ENCODE assay signal across 20 cellular contexts in genomic region chr1:228391411-228392020, GRCh38. TPM values are rescaled to one million over a fixed set of nuclear protein-coding genes. Genes with fewer than 3 reads are reported as not detected.
DNase-seq lines count a peak whose midpoint lies in the region; ATAC-seq and TF ChIP-seq lines count a peak whose summit lies in the region.
"Had no signal": no experiment of that assay in that cellular context is flagged by ENCODE, and none has a peak within 500 bp of the region (broad histone marks: within the 10 kb centered on the region; RNA-seq: fewer than 3 reads in every experiment).

No MANE protein-coding gene starts in this region.

- DNase-seq in Calu3 (no peak), posterior vena cava (ENCODE audit: low spot score) (peak; percentile 70), epidermal melanocyte (ENCODE audit: insufficient read length, low spot score) (no peak), amniotic stem cell (lab: John Stamatoyannopoulos, UW) (no peak), H9 (no peak)
- DNase-seq: activated CD4-positive, alpha-beta T cell treated with anti-CD3 and anti-CD28 coated beads for 1 hour; hippocampal formation; MM.1S; NCI-H1436 treated with DMSO at 0.1 percent for 48 hours; NCI-H524; stimulated activated naive CD4-positive, alpha-beta T cell; T-cell had no signal

- no peak overlapping the region for H3K27ac ChIP-seq in gastroesophageal sphincter
- H3K27ac ChIP-seq in H9 (ENCODE audit: insufficient read length, low read depth, low read length) = no peak overlapping the region
- H3K27ac ChIP-seq: pancreas, tibial nerve had no signal

- TF ChIP-seq EP300 in gastroesophageal sphincter (IDR thresholded peaks at IDR 0.05) = no peak

- CTCF ChIA-PET in Calu3 (lab: Charles Lee) = interaction anchor here (0.6 kb wide), 1 partner anchor 392 kb away, joined by 3 read pairs; no protein-coding TSS in a partner anchor

- H2AFZ ChIP-seq in H9 (ENCODE audit: low read length) = no peak overlapping the region

- H3K4me2 ChIP-seq in H9 (ENCODE audit: insufficient read depth, insufficient read length, low read length) = no peak overlapping the region

- H3K9me3 Mint-ChIP-seq in Calu3 (ENCODE audit: low read depth, unreplicated experiment) = no peaks in the 10 kb centered on the region
- no peaks in the 10 kb centered on the region for H3K9me3 Mint-ChIP-seq in H9
- H3K9me3 Mint-ChIP-seq: activated T-helper 2 cell treated with anti-CD3 and anti-CD28 coated beads, Interferon-gamma antibody, Interleukin-2, Interleukin-4, amounts not matched to agents 10 μg/mL and 5 μg/mL and 100 μg/mL, durations not matched to agents 14 hours and 24 hours and 36 hours; naive thymus-derived CD8-positive, alpha-beta T cell; T-cell had no signal

- no peak overlapping the region for H3K4me3 Mint-ChIP-seq in Calu3 (ENCODE audit: low read depth, unreplicated experiment)
- no peak overlapping the region for H3K4me3 Mint-ChIP-seq in H9
- H3K4me3 Mint-ChIP-seq: naive thymus-derived CD8-positive, alpha-beta T cell; T-cell had no signal

- H3K9ac ChIP-seq in H9 (ENCODE audit: extremely low read depth, insufficient read length, low read length) = no peak overlapping the region

- H3K14ac ChIP-seq in H9 (ENCODE audit: insufficient read depth, low read length) = no peak overlapping the region

- no peak overlapping the region for H3K4me3 ChIP-seq in gastroesophageal sphincter
- H3K4me3 ChIP-seq: pancreas, tibial nerve had no signal

- no peak overlapping the region for H3K56ac ChIP-seq in H9 (ENCODE audit: insufficient read length, low read depth, low read length)

- no peaks in the 10 kb centered on the region for H3K79me1 ChIP-seq in H9 (ENCODE audit: insufficient read depth, low read depth, low read length, poor library complexity, severe bottlenecking)

- H2BK12ac ChIP-seq in H9 (ENCODE audit: insufficient read length, low read depth, low read length) = no peak overlapping the region

- 90 to 100% methylated on average over 1 to 2 of the region's 11 CpGs for WGBS in gastroesophageal sphincter (ENCODE audit: low coverage in 1 of 2), 2 donors
- no CpG with 5 or more reads among the region's 11 CpGs for WGBS in H9 (ENCODE audit: extremely low coverage, insufficient read length, low lambda C conversion rate)

- no peak overlapping the region for H2BK120ac ChIP-seq in H9 (ENCODE audit: low read depth, low read length, poor library complexity, severe bottlenecking)

- no peaks in the 10 kb centered on the region for H3K27me3 Mint-ChIP-seq in Calu3 (ENCODE audit: unreplicated experiment)
- H3K27me3 Mint-ChIP-seq in H9 (ENCODE audit: low read depth) = peaks cover 9% of the 10 kb centered on the region
- H3K27me3 Mint-ChIP-seq: naive thymus-derived CD8-positive, alpha-beta T cell; T-cell had no signal

- no peaks in the 10 kb centered on the region for H3K23me2 ChIP-seq in H9 (ENCODE audit: insufficient read length, low read depth, low read length, poor library complexity, severe bottlenecking)

- no peak overlapping the region for H4K8ac ChIP-seq in H9 (replicated peaks; ENCODE audit: insufficient read length, low read depth, low read length)

- H3K4me1 ChIP-seq in gastroesophageal sphincter = peaks cover 0 to 19% (median 3%) of the 10 kb centered on the region in 3 donors
- H3K4me1 ChIP-seq in H9 (ENCODE audit: insufficient read depth, low read length) = no peaks in the 10 kb centered on the region
- H3K4me1 ChIP-seq: pancreas had no signal

- no peak overlapping the region for H3K18ac ChIP-seq in H9 (ENCODE audit: insufficient read length, low read depth, low read length)

- H3K23ac ChIP-seq in H9 (ENCODE audit: insufficient read length, low read depth, low read length) = no peak overlapping the region

- H4K91ac ChIP-seq in H9 (ENCODE audit: insufficient read length, low read depth, low read length) = no peak overlapping the region

- no peak overlapping the region for H2AK5ac ChIP-seq in H9 (ENCODE audit: insufficient read length, low read length)

- H3T11ph ChIP-seq in H9 (ENCODE audit: low read length) = no peak overlapping the region

- H3K36me3 ChIP-seq in gastroesophageal sphincter = peaks cover 0 to 35% of the 10 kb centered on the region in 2 donors

- no peak for TF ChIP-seq CTCF in Calu3 (IDR thresholded peaks at IDR 0.05; ENCODE audit: unreplicated experiment)
- no peak for TF ChIP-seq CTCF in gastroesophageal sphincter (IDR thresholded peaks at IDR 0.05)
- no peak for TF ChIP-seq CTCF in H9 (conservative IDR thresholded peaks at IDR 0.05)

- TF ChIP-seq POLR2A in GM15510 (IDR thresholded peaks at IDR 0.05; ENCODE audit: borderline replicate concordance, extremely low read depth, insufficient read length) (peak; percentile 15), gastroesophageal sphincter (IDR thresholded peaks at IDR 0.05) (no peak)

- H2BK20ac ChIP-seq in H9 (ENCODE audit: low read depth, low read length, poor library complexity, severe bottlenecking) = no peak overlapping the region

- H3K27ac Mint-ChIP-seq in Calu3 (ENCODE audit: unreplicated experiment) (peak overlapping the region; percentile 55), H9 (no peak overlapping the region)
- H3K27ac Mint-ChIP-seq: activated T-helper 2 cell treated with anti-CD3 and anti-CD28 coated beads, Interferon-gamma antibody, Interleukin-2, Interleukin-4, amounts not matched to agents 10 μg/mL and 5 μg/mL and 100 μg/mL, durations not matched to agents 14 hours and 24 hours and 36 hours; T-cell had no signal

- H3K4me1 Mint-ChIP-seq in Calu3 (ENCODE audit: low read depth, unreplicated experiment) (peaks cover 10% of the 10 kb centered on the region), H9 (no peaks in the 10 kb centered on the region)

- H3K9me3 ChIP-seq in gastroesophageal sphincter (no peaks in the 10 kb centered on the region), H9 (ENCODE audit: control insufficient read depth, low read depth, low read length) (no peaks in the 10 kb centered on the region)
- H3K9me3 ChIP-seq: pancreas, tibial nerve had no signal

- no peak overlapping the region for H3K4ac ChIP-seq in H9 (ENCODE audit: low read depth, low read length)

- H3K27me3 ChIP-seq in gastroesophageal sphincter (no peaks in the 10 kb centered on the region), H9 (ENCODE audit: insufficient read depth, low read length) (no peaks in the 10 kb centered on the region)
- H3K27me3 ChIP-seq: pancreas, tibial nerve had no signal

- intact Hi-C loops in Calu3 (cut with micrococcal nuclease; ENCODE audit: unreplicated experiment) = loop anchor here (2.0 to 10.0 kb wide), 2 partner anchors 51 to 257 kb away; no protein-coding TSS in a partner anchor
- intact Hi-C loops in posterior vena cava (cut with DNase I) = no loop called here

- ATAC-seq in gastroesophageal sphincter = peak; percentile 12
- ATAC-seq: naive thymus-derived CD8-positive, alpha-beta T cell; pancreas had no signal

- H4K5ac ChIP-seq in H9 (ENCODE audit: insufficient read length, low read depth, low read length) = no peak overlapping the region

- H3K79me2 ChIP-seq in H9 (ENCODE audit: insufficient read depth, low read length) = no peaks in the 10 kb centered on the region

- no peak overlapping the region for H2BK15ac ChIP-seq in H9 (ENCODE audit: low read depth, low read length)

- H2BK5ac ChIP-seq in H9 (ENCODE audit: insufficient read length, low read length) = no peak overlapping the region

- H3K36me3 Mint-ChIP-seq in Calu3 (ENCODE audit: insufficient read depth, unreplicated experiment) (peaks cover 46% of the 10 kb centered on the region), H9 (ENCODE audit: insufficient read depth in 1 of 3, low read depth in 3 of 3) (peaks cover 6 to 33% (median 27%) of the 10 kb centered on the region in 3 experiments; a peak in 5 of 7 replicates)

- BruUV-seq in Calu3 (replicated peaks; lab: Mats Ljungman, UMichigan) = no TSS peak

- no peaks in the 10 kb centered on the region for H4K20me1 ChIP-seq in H9 (ENCODE audit: control insufficient read depth, insufficient read depth, insufficient read length)

RNA-seq across cellular contexts. Expression of gene TRIM11, which starts 15.1 kb away (rescaled TPM):
- total RNA-seq in Calu3 (2022) (62.9 and 68.2 TPM in 2 replicates), gastroesophageal sphincter (10 to 100 TPM; 16.3 to 24.6 (median 21.9) TPM), posterior vena cava (10 to 100 TPM; 12.7 to 13.3 TPM), H9 (2021) (38.1 and 41.4 TPM in 2 replicates)

RNA-seq across cellular contexts. Expression of gene TRIM17, which starts 25.1 kb away (rescaled TPM):
- total RNA-seq in Calu3 (2022) (2.3 and 3.8 TPM in 2 replicates), gastroesophageal sphincter (not detected), posterior vena cava (1 to 10 TPM in 1 of 2 donors, under 1 TPM in 1; 0.38 to 1.9 TPM), H9 (2021) (2.8 TPM in 2 replicates)
- total RNA-seq: Daoy, endothelial cell of umbilical vein had no signal
